In genomic region chr22:40176921-40177737, GRCh38 we compare ENCODE assay signal across 8 cellular contexts. TPM values are rescaled to one million over a fixed set of nuclear protein-coding genes. Genes with fewer than 3 reads are reported as not detected.
DNase-seq lines count a peak whose midpoint lies in the region; ATAC-seq and TF ChIP-seq lines count a peak whose summit lies in the region.

No MANE protein-coding gene starts in this region.

- no peaks in the 10 kb centered on the region for H3K27me3 Mint-ChIP-seq in activated naive CD8-positive, alpha-beta T cell

- peak overlapping the region; percentile 93 for H3K9ac ChIP-seq in skeletal muscle satellite cell (ENCODE audit: low read depth, low read length)

- peak; percentile 30 to 47 for ATAC-seq in right cardiac atrium

- H3K4me1 ChIP-seq in HEK293 (ENCODE audit: control insufficient read depth, insufficient read depth, low read length): peaks cover 18% of the 10 kb centered on the region
- H3K4me1 ChIP-seq in SJCRH30: peaks cover 11% of the 10 kb centered on the region
- H3K4me1 ChIP-seq in right cardiac atrium (ENCODE audit: control insufficient read depth, insufficient read depth, low read length): peaks cover 6% of the 10 kb centered on the region
- peaks cover 25% of the 10 kb centered on the region for H3K4me1 ChIP-seq in skeletal muscle satellite cell (ENCODE audit: control insufficient read depth, insufficient read depth, low read length)

- intact Hi-C loops in right cardiac atrium (cut with DNase I): loop anchor here in 2 of 4 donors (10.0 kb wide), 3 partner anchors 98 to 642 kb away; partner anchors contain the start of genes ADSL (in 1 of the 2) and RPS19BP1 (in 1 of the 2)

- H3K4me1 Mint-ChIP-seq in activated naive CD8-positive, alpha-beta T cell (ENCODE audit: low read depth): peaks cover 60% of the 10 kb centered on the region

- H3K4me2 ChIP-seq in skeletal muscle satellite cell (ENCODE audit: low read length): peak overlapping the region; percentile 85

- no peak for TF ChIP-seq CTCF in HEK293 (tag by site-specific recombination; IDR thresholded peaks at IDR 0.05)

- WGBS in right cardiac atrium: 22% methylated on average over 14 of the region's 14 CpGs

- H3K27ac Mint-ChIP-seq in activated naive CD8-positive, alpha-beta T cell: peak overlapping the region; percentile 95

- CTCF ChIA-PET in HEK293 (lab: Yijun Ruan, JAX): interaction anchor here (0.6 to 1.8 kb wide), 7 partner anchors 12 to 191 kb away, joined by 3 to 9 read pairs (median 5); no protein-coding TSS in a partner anchor

- H3K36me3 ChIP-seq in HEK293 (ENCODE audit: control insufficient read depth in 2 of 2, insufficient read depth in 1 of 2, low read length in 2 of 2) (no peaks in the 10 kb centered on the region; a peak in 1 of 3 replicates), SJCRH30 (no peaks in the 10 kb centered on the region), skeletal muscle satellite cell (ENCODE audit: insufficient read depth, low read length) (no peaks in the 10 kb centered on the region)

- peak; percentile 24 for DNase-seq in AG08395 (ENCODE audit: low spot score)
- DNase-seq in SJCRH30: peak; percentile 31 to 43
- DNase-seq in right cardiac atrium: no peak
- DNase-seq in COR-L47 (lab: John Stamatoyannopoulos, UW): no peak
- no peak for DNase-seq in T1000 (lab: John Stamatoyannopoulos, UW)

- no peaks in the 10 kb centered on the region for H3K36me3 Mint-ChIP-seq in activated naive CD8-positive, alpha-beta T cell

- POLR2A ChIA-PET in HEK293 (lab: Yijun Ruan, JAX): interaction anchor here (0.5 to 5.4 kb wide), 22 partner anchors 8 to 804 kb away, joined by 3 to 72 read pairs (median 4); partner anchors contain the start of genes ADSL and ATF4

- H3K27me3 ChIP-seq in SJCRH30 (no peaks in the 10 kb centered on the region), right cardiac atrium (ENCODE audit: control insufficient read depth, insufficient read depth) (no peaks in the 10 kb centered on the region), skeletal muscle satellite cell (ENCODE audit: control insufficient read depth, insufficient read depth, low read length) (no peaks in the 10 kb centered on the region)

- peak overlapping the region; percentile 93 for H3K4me3 Mint-ChIP-seq in activated naive CD8-positive, alpha-beta T cell

- no peaks in the 10 kb centered on the region for H3K9me3 ChIP-seq in HEK293 (ENCODE audit: control insufficient read depth, insufficient read depth, low read depth, low read length)
- no peaks in the 10 kb centered on the region for H3K9me3 ChIP-seq in SJCRH30 (replicated peaks)
- no peaks in the 10 kb centered on the region for H3K9me3 ChIP-seq in right cardiac atrium (ENCODE audit: control insufficient read depth, low read length)
- H3K9me3 ChIP-seq in skeletal muscle satellite cell (replicated peaks; ENCODE audit: low read length): no peaks in the 10 kb centered on the region

- H3K27ac ChIP-seq in HEK293 (ENCODE audit: extremely low read depth, low read depth, low read length): peak overlapping the region; percentile 73
- no peak overlapping the region; the same call in 1 of the 2 replicates for H3K27ac ChIP-seq in SJCRH30
- H3K27ac ChIP-seq in right cardiac atrium (ENCODE audit: low read length): no peak overlapping the region

- H3K9me3 Mint-ChIP-seq in activated naive CD8-positive, alpha-beta T cell (ENCODE audit: low read depth): no peaks in the 10 kb centered on the region

- H3K4me3 ChIP-seq in HEK293 (ENCODE audit: low read depth, low read length) (peak overlapping the region; percentile 76), SJCRH30 (peak overlapping the region; percentile 79), right cardiac atrium (ENCODE audit: low read length) (peak overlapping the region; percentile 100), skeletal muscle satellite cell (ENCODE audit: low read length) (peak overlapping the region; percentile 74)

TF ChIP-seq in HEK293, 187 proteins besides CTCF, POLR2A, EP300 and RAD21 (continues in another document):
- TF ChIP-seq ZNF785 (tag by site-specific recombination; IDR thresholded peaks at IDR 0.05) (no peak), ZNF548 (tag by site-specific recombination; IDR thresholded peaks at IDR 0.05) (no peak), ZNF426 (tag by site-specific recombination; IDR thresholded peaks at IDR 0.05) (no peak), ZNF335 (tag by site-specific recombination; conservative IDR thresholded peaks at IDR 0.05) (peak; percentile 23; the same call in 1 of the 2 replicates), ZNF404 (tag by site-specific recombination; IDR thresholded peaks at IDR 0.05) (no peak), PRDM1 (tag by site-specific recombination; IDR thresholded peaks at IDR 0.05) (no peak; the same call in none of the 2 replicates), ZSCAN5A (tag by site-specific recombination; IDR thresholded peaks at IDR 0.05) (no peak), ZNF10 (tag by site-specific recombination; IDR thresholded peaks at IDR 0.05) (no peak), ZNF626 (tag by site-specific recombination; IDR thresholded peaks at IDR 0.05) (no peak), ZNF202 (tag by site-specific recombination; IDR thresholded peaks at IDR 0.05; ENCODE audit: borderline replicate concordance) (no peak), ZNF792 (tag by site-specific recombination; IDR thresholded peaks at IDR 0.05) (no peak), ZSCAN30 (tag by site-specific recombination; IDR thresholded peaks at IDR 0.05) (peak; percentile 36; the same call in 1 of the 2 replicates), ZNF843 (tag by site-specific recombination; IDR thresholded peaks at IDR 0.05) (no peak), ZNF2 (tag by site-specific recombination; IDR thresholded peaks at IDR 0.05) (no peak; the same call in 1 of the 2 replicates), HOXD13 (CRISPR knock-in tag; IDR thresholded peaks at IDR 0.05; ENCODE audit: borderline replicate concordance) (no peak), ZSCAN4 (tag by site-specific recombination; IDR thresholded peaks at IDR 0.05) (0 out of 2 replicates have a peak, but pooled peaks have one; percentile 18), ZNF280D (tag by site-specific recombination; IDR thresholded peaks at IDR 0.05) (no peak), KLF10 (tag by site-specific recombination; IDR thresholded peaks at IDR 0.05) (no peak), KLF16 (tag by site-specific recombination; IDR thresholded peaks at IDR 0.05) (no peak), ZNF26 (tag by site-specific recombination; IDR thresholded peaks at IDR 0.05) (no peak)

RNA-seq across cellular contexts. Expression of gene TNRC6B, which starts 0.6 kb away (rescaled TPM):
- total RNA-seq in SJCRH30 (2014; rRNA removed; shearing (Covaris generic)): 16.4 and 19.7 TPM in 2 replicates
- total RNA-seq in right cardiac atrium: 10 to 100 TPM; 38.1 to 50.6 (median 39.8) TPM
- 14.4 TPM for polyA plus RNA-seq in right cardiac atrium
- 20.5 and 21.2 TPM in 2 replicates for total RNA-seq in skeletal muscle satellite cell (2012; rRNA removed)

Comparison
In these comparisons a context has a peak if more than half of its experiments do, and no peak if none do; other contexts are left out.
1. DNase-seq: peak in AG08395 (single experiment) and SJCRH30 (2 of 2); none in right cardiac atrium (0 of 3), COR-L47 (single experiment) and T1000 (single experiment).
2. Peak in every context shown above with its lines, with median percentiles within 50 percentile points of each other: H3K4me3 ChIP-seq.